8 cellular contexts compared by ENCODE assay signal in genomic region chr9:109903515-109904138, GRCh38.
A peak's percentile ranks its signal among the peaks of the same experiment; 100 is the strongest.
DNase-seq lines count a peak whose midpoint lies in the region; ATAC-seq, FAIRE-seq and TF ChIP-seq lines count a peak whose summit lies in the region.

No MANE protein-coding gene starts in this region.

- no peaks in the 10 kb centered on the region for H3K36me3 ChIP-seq in GM12878 (ENCODE audit: control insufficient read depth in 2 of 2, insufficient read depth in 2 of 2, low read length in 1 of 2)

- no peak overlapping the region for H3K27ac Mint-ChIP-seq in T-helper 17 cell

- H3K4me1 Mint-ChIP-seq in T-helper 17 cell = peaks cover 8% of the 10 kb centered on the region

- in situ Hi-C loops in GM12878 (cut with MboI) = loop anchor here (5.0 kb wide), 2 partner anchors 154 to 249 kb away; no protein-coding TSS in a partner anchor

- H4K20me1 ChIP-seq in GM12878 (ENCODE audit: control insufficient read depth, insufficient read depth) = no peaks in the 10 kb centered on the region

- no peak overlapping the region for H2AFZ ChIP-seq in GM12878 (ENCODE audit: control insufficient read depth, low read depth, low read length)

- no peak overlapping the region for H3K27ac ChIP-seq in GM12878 (ENCODE audit: control insufficient read depth, insufficient read depth)

- peak; percentile 75 to 94 (median 91); a peak in 5 of 6 replicates for TF ChIP-seq CTCF in GM12878 (IDR thresholded peaks at IDR 0.05 in 2 of 3, conservative IDR thresholded peaks at IDR 0.05 in 1 of 3; ENCODE audit: control insufficient read depth in 2 of 3, extremely low read depth in 1 of 3, insufficient read depth in 1 of 3, low read depth in 3 of 3, low read length in 3 of 3)

- peaks cover 14% of the 10 kb centered on the region for H3K27me3 Mint-ChIP-seq in T-helper 17 cell

- POLR2A ChIA-PET in GM12878 (lab: Charles Lee) = interaction anchor here (0.6 to 5.4 kb wide), 8 partner anchors 31 to 239 kb away, joined by 3 to 27 read pairs (median 3); no protein-coding TSS in a partner anchor

- peak; percentile 87 for FAIRE-seq in GM12878 (lab: Jason Lieb, UNC)

- peak; percentile 39 for ATAC-seq in GM18508 (IDR thresholded peaks at IDR 0.05; ENCODE audit: insufficient read depth, unreplicated experiment)
- ATAC-seq in T-helper 17 cell = peak; percentile 85
- peak; percentile 64 for ATAC-seq in GM12878

- no peak overlapping the region for H3K4me3 ChIP-seq in GM12878

- H3K9me3 ChIP-seq in T-helper 17 cell (ENCODE audit: control insufficient read depth, low read length, poor library complexity, severe bottlenecking) (no peaks in the 10 kb centered on the region), GM12878 (replicated peaks; ENCODE audit: control insufficient read depth, insufficient read depth, low read length) (no peaks in the 10 kb centered on the region; the same call in 2 of the 3 replicates)

- no peak overlapping the region for H3K4me3 Mint-ChIP-seq in T-helper 17 cell

- peak; percentile 100 for TF ChIP-seq RAD21 in GM12878 (IDR thresholded peaks at IDR 0.05; ENCODE audit: insufficient read depth, low read depth, low read length)

- intact Hi-C loops in GM12878 (cut with micrococcal nuclease; ENCODE audit: unreplicated experiment) = loop anchor here (1.0 to 2.0 kb wide), 3 partner anchors 155 to 313 kb away; no protein-coding TSS in a partner anchor

- BruUV-seq in GM12878 (replicated peaks; lab: Mats Ljungman, UMichigan) = no TSS peak

- TF ChIP-seq POLR2A in GM12878 (IDR thresholded peaks at IDR 0.05; ENCODE audit: low read depth, low read length) = no peak

- H3K27me3 ChIP-seq in GM12878 (replicated peaks in 1 of 2; ENCODE audit: control insufficient read depth in 2 of 2, insufficient read depth in 2 of 2, low read length in 1 of 2) = no peaks in the 10 kb centered on the region

- RAD21 ChIA-PET in GM12878 (lab: Charles Lee; ENCODE audit: unreplicated experiment) = interaction anchor here (0.6 to 11.9 kb wide), 27 partner anchors 10 to 355 kb away, joined by 3 to 424 read pairs (median 3); no protein-coding TSS in a partner anchor

- no peaks in the 10 kb centered on the region for H3K79me2 ChIP-seq in GM12878 (ENCODE audit: control insufficient read depth, insufficient read depth, low read length)

- TF ChIP-seq EP300 in GM12878 (IDR thresholded peaks at IDR 0.05; ENCODE audit: borderline replicate concordance in 1 of 2, control insufficient read depth in 1 of 2, low read depth in 2 of 2, low read length in 2 of 2) = no peak

- H3K9ac ChIP-seq in GM12878 (ENCODE audit: control insufficient read depth, insufficient read depth, low read length) = no peak overlapping the region

- DNase-seq in AG08395 (ENCODE audit: low spot score) (peak; percentile 68), NCI-H1092 treated with DMSO at 0.1 percent for 48 hours (lab: John Stamatoyannopoulos, UW) (peak; percentile 70), T-helper 17 cell (peak; percentile 17 to 42 (median 27)), GM12878 (ENCODE audit: low read depth, low spot score) (no peak), iPS DF 4.7 (ENCODE audit: extremely low read depth, low spot score) (peak; percentile 51), epidermal melanocyte (ENCODE audit: insufficient read length, low spot score) (no peak)
- peak; percentile 23 to 25 for DNase-seq in stimulated activated CD4-positive, alpha-beta T cell treated with anti-CD3 and anti-CD28 coated beads, Interleukin-1b, Interleukin-23, amount 100 ng/mL, for 1 hour (ENCODE audit: low read depth in 2 of 2)

- no peak overlapping the region for H3K4me2 ChIP-seq in GM12878 (ENCODE audit: control insufficient read depth, insufficient read depth)

- SMC1A ChIA-PET in GM12878 (lab: Charles Lee; ENCODE audit: uncharacterized antibody, unreplicated experiment) = interaction anchor here (0.6 to 27.0 kb wide), 37 partner anchors 8 to 810 kb away, joined by 3 to 636 read pairs (median 5); no protein-coding TSS in a partner anchor

- H3K4me1 ChIP-seq in GM12878 (ENCODE audit: control insufficient read depth, insufficient read depth, low read length) = peaks cover 25% of the 10 kb centered on the region

- WGBS in GM12878 (ENCODE audit: insufficient coverage, insufficient replicate concordance, low lambda C conversion rate, missing lambda C conversion rate) = 0% methylated on average over 2 of the region's 2 CpGs

- CTCF ChIA-PET in GM12878 (lab: Yijun Ruan, JAX) = interaction anchor here (0.6 to 21.3 kb wide), 53 partner anchors 8 to 1458 kb away, joined by 3 to 597 read pairs (median 4); no protein-coding TSS in a partner anchor

- H3K36me3 Mint-ChIP-seq in T-helper 17 cell (ENCODE audit: low read depth) = no peaks in the 10 kb centered on the region

TF ChIP-seq in GM12878, 131 proteins besides CTCF, POLR2A, EP300 and RAD21 (continues in another document):
- no peak for TF ChIP-seq YBX1 (IDR thresholded peaks at IDR 0.05)
- peak; percentile 67 for TF ChIP-seq ATF7 (IDR thresholded peaks at IDR 0.05; ENCODE audit: low read depth)
- no peak for TF ChIP-seq PAX5 (IDR thresholded peaks at IDR 0.05; ENCODE audit: borderline replicate concordance, low read depth, low read length)
- TF ChIP-seq E2F4 (IDR thresholded peaks at IDR 0.05; ENCODE audit: low read depth, low read length) = no peak
- 0 out of 2 replicates have a peak, but pooled peaks have one; percentile 25 for TF ChIP-seq IKZF1 (conservative IDR thresholded peaks at IDR 0.05)
- no peak for TF ChIP-seq NR2F1 (conservative IDR thresholded peaks at IDR 0.05)
- no peak for TF ChIP-seq TCF7 (IDR thresholded peaks at IDR 0.05; ENCODE audit: borderline replicate concordance)
- no peak for TF ChIP-seq SMAD1 (IDR thresholded peaks at IDR 0.05; ENCODE audit: low read depth, partially characterized antibody)
- TF ChIP-seq IRF3 (IDR thresholded peaks at IDR 0.05) = no peak
- TF ChIP-seq MYC (IDR thresholded peaks at IDR 0.05; ENCODE audit: insufficient read depth, insufficient read length, insufficient replicate concordance, low read length, severe bottlenecking) = no peak
- 0 out of 2 replicates have a peak, but pooled peaks have one; percentile 19 for TF ChIP-seq TCF12 (IDR thresholded peaks at IDR 0.05; ENCODE audit: low read depth, low read length)
- TF ChIP-seq ZSCAN29 (IDR thresholded peaks at IDR 0.05) = no peak
- 0 out of 2 replicates have a peak, but pooled peaks have one; percentile 39 for TF ChIP-seq ZNF207 (IDR thresholded peaks at IDR 0.05; ENCODE audit: borderline replicate concordance)
- no peak for TF ChIP-seq PRDM15 (CRISPR knock-in tag; IDR thresholded peaks at IDR 0.05)
- TF ChIP-seq TBL1XR1 (IDR thresholded peaks at IDR 0.05; ENCODE audit: low read depth, low read length) = no peak
- no peak for TF ChIP-seq CBFB (IDR thresholded peaks at IDR 0.05; ENCODE audit: low read depth)
- TF ChIP-seq ZNF384 (IDR thresholded peaks at IDR 0.05; ENCODE audit: borderline replicate concordance, low read depth, low read length) = peak; percentile 98
- TF ChIP-seq EED (IDR thresholded peaks at IDR 0.05; ENCODE audit: low read depth) = no peak
- no peak for TF ChIP-seq HDGF (IDR thresholded peaks at IDR 0.05)
- peak; percentile 28; the same call in 1 of the 2 replicates for TF ChIP-seq RUNX3 (IDR thresholded peaks at IDR 0.05; ENCODE audit: low read length)
- peak; percentile 74; the same call in 1 of the 2 replicates for TF ChIP-seq IRF4 (IDR thresholded peaks at IDR 0.05; ENCODE audit: low read depth, low read length)
- no peak for TF ChIP-seq CHD2 (IDR thresholded peaks at IDR 0.05; ENCODE audit: borderline replicate concordance, low read depth, low read length)

Comparison
In these comparisons a context has a peak if more than half of its experiments do, and no peak if none do; other contexts are left out.
1. DNase-seq: peak in AG08395 (single experiment), NCI-H1092 treated with DMSO at 0.1 percent for 48 hours (single experiment), T-helper 17 cell (3 of 3), iPS DF 4.7 (single experiment) and stimulated activated CD4-positive, alpha-beta T cell treated with anti-CD3 and anti-CD28 coated beads, Interleukin-1b, Interleukin-23, amount 100 ng/mL, for 1 hour (2 of 2); none in GM12878 (single experiment) and epidermal melanocyte (single experiment).
2. Peak in every context shown above with its lines, with median percentiles within 50 percentile points of each other: ATAC-seq.